In genomic region chr9:8858250-8859161, GRCh38 we compare ENCODE assay signal across 8 cellular contexts.
DNase-seq lines count a peak whose midpoint lies in the region; ATAC-seq and TF ChIP-seq lines count a peak whose summit lies in the region.

No MANE protein-coding gene starts in this region.

- H3K36me3 Mint-ChIP-seq in activated CD8-positive, alpha-beta memory T cell treated with anti-CD3 and anti-CD28 coated beads, Interleukin-2, amount 10 ng/mL, durations not matched to agents 7 days and 5 days, result no peaks in the 10 kb centered on the region

- TF ChIP-seq CTCF in dorsolateral prefrontal cortex (IDR thresholded peaks at IDR 0.05 in 54 of 56, conservative IDR thresholded peaks at IDR 0.05 in 2 of 56; ENCODE audit: low read depth in 1 of 56, partially characterized antibody in 56 of 56) (no peak), upper lobe of left lung (IDR thresholded peaks at IDR 0.05) (no peak), GM13977 (IDR thresholded peaks at IDR 0.05; ENCODE audit: extremely low read depth, insufficient read depth, missing control alignments) (no peak)

- TF ChIP-seq EP300 in upper lobe of left lung (IDR thresholded peaks at IDR 0.05), result no peak

- 36 to 39% methylated on average over 21 to 28 of the region's 45 CpGs for WGBS in mesodermal cell (ENCODE audit: insufficient coverage in 2 of 2), 2 experiments
- 24 to 29% methylated on average over 33 to 41 of the region's 45 CpGs for WGBS in upper lobe of left lung, 2 donors

- H3K27me3 ChIP-seq in dorsolateral prefrontal cortex, result no peaks in the 10 kb centered on the region
- H3K27me3 ChIP-seq in upper lobe of left lung, result peaks cover 0 to 19% (median 6%) of the 10 kb centered on the region in 4 donors

- no peak overlapping the region for H3K27ac Mint-ChIP-seq in activated CD8-positive, alpha-beta memory T cell treated with anti-CD3 and anti-CD28 coated beads, Interleukin-2, amount 10 ng/mL, durations not matched to agents 7 days and 5 days

- H3K4me1 ChIP-seq in mesodermal cell (ENCODE audit: control insufficient read depth, insufficient read depth, low read length, poor library complexity, severe bottlenecking) (peaks cover 6% of the 10 kb centered on the region), upper lobe of left lung (peaks cover 8 to 17% (median 10%) of the 10 kb centered on the region in 4 donors)

- in situ Hi-C loops in GM13977 (cut with MboI; ENCODE audit: low pct_unique_long_range_greater_than_20kb, low sequenced_read_pairs, unreplicated experiment), result no loop called here

- CTCF ChIA-PET in activated CD8-positive, alpha-beta memory T cell treated with anti-CD3 and anti-CD28 coated beads, Interleukin-2, amount 10 ng/mL, durations not matched to agents 7 days and 5 days (lab: Charles Lee), result no interaction called here

- H3K36me3 ChIP-seq in mesodermal cell (ENCODE audit: control insufficient read depth, insufficient read depth, low read length) (no peaks in the 10 kb centered on the region), upper lobe of left lung (no peaks in the 10 kb centered on the region)

- H3K27ac ChIP-seq in dorsolateral prefrontal cortex, result peak overlapping the region; percentile 71 to 98 (median 94)
- H3K27ac ChIP-seq in mesodermal cell (ENCODE audit: low read depth, low read length, severe bottlenecking), result peak overlapping the region; percentile 67
- H3K27ac ChIP-seq in upper lobe of left lung, result peak overlapping the region in 3 of 4 donors; percentile 37 to 70 (median 41)

- H3K4me3 Mint-ChIP-seq in activated CD8-positive, alpha-beta memory T cell treated with anti-CD3 and anti-CD28 coated beads, Interleukin-2, amount 10 ng/mL, durations not matched to agents 7 days and 5 days, result peak overlapping the region; percentile 35

- H3K4me3 ChIP-seq in dorsolateral prefrontal cortex, result peak overlapping the region; percentile 58 to 94 (median 78)
- peak overlapping the region; percentile 90 for H3K4me3 ChIP-seq in mesodermal cell (ENCODE audit: extremely low read depth, insufficient read depth, low read length, poor library complexity, severe bottlenecking)
- H3K4me3 ChIP-seq in upper lobe of left lung, result peak overlapping the region; percentile 42 to 65 (median 56)

- H3K9me3 Mint-ChIP-seq in activated CD8-positive, alpha-beta memory T cell treated with anti-CD3 and anti-CD28 coated beads, Interleukin-2, amount 10 ng/mL, durations not matched to agents 7 days and 5 days (ENCODE audit: low read depth), result no peaks in the 10 kb centered on the region

- ATAC-seq in activated CD8-positive, alpha-beta memory T cell treated with anti-CD3 and anti-CD28 coated beads, Interleukin-2, amount 10 ng/mL, durations not matched to agents 7 days and 5 days, result no peak
- ATAC-seq in upper lobe of left lung (ENCODE audit: low FRiP score in 2 of 2), result peak; percentile 51 to 62

- H3K4me1 Mint-ChIP-seq in activated CD8-positive, alpha-beta memory T cell treated with anti-CD3 and anti-CD28 coated beads, Interleukin-2, amount 10 ng/mL, durations not matched to agents 7 days and 5 days, result peaks cover 2% of the 10 kb centered on the region

- DNase-seq in activated CD8-positive, alpha-beta memory T cell treated with anti-CD3 and anti-CD28 coated beads, Interleukin-2, amount 10 ng/mL, durations not matched to agents 7 days and 5 days, result no peak
- DNase-seq in activated CD8-positive, alpha-beta memory T cell treated with anti-CD3 and anti-CD28 coated beads, Interleukin-2, amount 50 U/mL, for 4 hours, result no peak
- DNase-seq in dorsolateral prefrontal cortex (peak; percentile 45 to 63 (median 52)), upper lobe of left lung (peak in 1 of 2 donors; percentile 50), GM13977 (ENCODE audit: low spot score) (no peak), NCI-H524 treated with DMSO at 0.1 percent for 48 hours (lab: John Stamatoyannopoulos, UW) (no peak)
- DNase-seq in stimulated activated CD4-positive, alpha-beta T cell treated with anti-CD3 and anti-CD28 coated beads, Interleukin-4, amount 100 ng/mL, for 4 hours, result no peak

- H3K9me3 ChIP-seq in mesodermal cell (ENCODE audit: control insufficient read depth, low read length) (no peaks in the 10 kb centered on the region), upper lobe of left lung (no peaks in the 10 kb centered on the region)

- intact Hi-C loops in dorsolateral prefrontal cortex (cut with DNase I), result loop anchor here (5.0 to 10.0 kb wide), 4 partner anchors 39 to 494 kb away; no protein-coding TSS in a partner anchor

- no peak for TF ChIP-seq POLR2A in upper lobe of left lung (IDR thresholded peaks at IDR 0.05)

- H3K27me3 Mint-ChIP-seq in activated CD8-positive, alpha-beta memory T cell treated with anti-CD3 and anti-CD28 coated beads, Interleukin-2, amount 10 ng/mL, durations not matched to agents 7 days and 5 days, result peaks cover 58% of the 10 kb centered on the region

Comparison
In these comparisons a context has a peak if more than half of its experiments do, and no peak if none do; other contexts are left out.
1. DNase-seq: peak in dorsolateral prefrontal cortex (10 of 10); none in activated CD8-positive, alpha-beta memory T cell treated with anti-CD3 and anti-CD28 coated beads, Interleukin-2, amount 10 ng/mL, durations not matched to agents 7 days and 5 days (single experiment), activated CD8-positive, alpha-beta memory T cell treated with anti-CD3 and anti-CD28 coated beads, Interleukin-2, amount 50 U/mL, for 4 hours (single experiment), stimulated activated CD4-positive, alpha-beta T cell treated with anti-CD3 and anti-CD28 coated beads, Interleukin-4, amount 100 ng/mL, for 4 hours (0 of 2), GM13977 (single experiment) and NCI-H524 treated with DMSO at 0.1 percent for 48 hours (single experiment).
2. H3K27ac ChIP-seq: peak in every context shown above with its lines; median percentile 94 in dorsolateral prefrontal cortex; 67 in mesodermal cell; 41 in upper lobe of left lung.
3. Peak in every context shown above with its lines, with median percentiles within 50 percentile points of each other: H3K4me3 ChIP-seq.